In the genomic region with DNA sequence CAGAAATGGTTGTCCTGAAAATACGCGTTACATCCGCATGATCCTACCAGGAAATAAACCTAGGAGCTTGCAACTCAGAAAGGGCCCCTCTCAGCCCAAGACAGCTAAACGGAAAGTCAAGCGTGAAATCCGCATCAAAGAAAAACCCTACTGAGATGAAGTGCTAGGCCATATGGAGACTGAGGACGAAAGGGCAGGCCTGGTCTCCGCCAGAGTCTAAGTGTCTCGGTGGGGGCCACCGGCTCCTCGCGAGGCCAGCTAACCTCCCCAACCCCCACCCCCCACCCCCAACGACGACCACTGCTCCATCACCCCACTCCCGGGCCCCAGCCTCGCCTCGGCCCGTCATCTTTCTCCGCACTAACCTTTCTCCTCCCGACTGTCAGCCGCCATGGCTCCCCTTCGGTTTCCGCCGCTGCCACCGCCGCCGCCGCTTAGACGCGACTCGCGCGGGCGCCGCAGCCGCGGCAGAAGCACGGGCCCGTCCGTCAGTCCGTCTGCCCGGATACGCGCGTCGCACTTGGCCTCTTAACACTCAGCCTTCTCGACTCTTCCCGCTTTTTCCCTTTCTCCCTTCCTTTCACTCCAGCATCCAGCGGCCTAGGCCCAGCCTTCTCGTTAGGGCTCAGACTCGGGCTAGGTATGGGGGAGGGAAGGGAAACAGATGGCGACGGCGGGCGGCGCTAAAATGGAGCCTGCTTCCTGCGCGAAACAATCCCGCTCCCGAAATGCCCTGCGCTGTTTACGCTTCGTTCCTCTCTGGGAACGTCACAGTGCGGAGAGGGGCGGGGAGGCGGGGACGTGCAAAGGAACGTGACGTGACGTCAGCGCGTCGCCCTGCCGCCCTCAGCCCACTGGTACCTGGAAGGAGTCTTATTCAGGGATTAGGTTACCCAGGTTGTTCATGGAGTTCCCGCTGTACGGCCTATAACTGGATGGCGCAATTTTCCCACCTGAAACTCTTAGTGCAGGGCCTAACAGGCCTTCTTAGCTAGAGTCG, we compare ENCODE assay signal across 1 cellular context.
TF ChIP-seq lines count a peak whose summit lies in the region.

TSS of gene YTHDC1 (minus strand) at position 730 of the 1,000 bp plus-strand sequence. CDS start at position 393, 337 bp downstream.

TF ChIP-seq in SK-N-SH, 30 proteins besides CTCF, POLR2A, EP300 and RAD21 (continued from another document):
- TF ChIP-seq, protein P1, sequence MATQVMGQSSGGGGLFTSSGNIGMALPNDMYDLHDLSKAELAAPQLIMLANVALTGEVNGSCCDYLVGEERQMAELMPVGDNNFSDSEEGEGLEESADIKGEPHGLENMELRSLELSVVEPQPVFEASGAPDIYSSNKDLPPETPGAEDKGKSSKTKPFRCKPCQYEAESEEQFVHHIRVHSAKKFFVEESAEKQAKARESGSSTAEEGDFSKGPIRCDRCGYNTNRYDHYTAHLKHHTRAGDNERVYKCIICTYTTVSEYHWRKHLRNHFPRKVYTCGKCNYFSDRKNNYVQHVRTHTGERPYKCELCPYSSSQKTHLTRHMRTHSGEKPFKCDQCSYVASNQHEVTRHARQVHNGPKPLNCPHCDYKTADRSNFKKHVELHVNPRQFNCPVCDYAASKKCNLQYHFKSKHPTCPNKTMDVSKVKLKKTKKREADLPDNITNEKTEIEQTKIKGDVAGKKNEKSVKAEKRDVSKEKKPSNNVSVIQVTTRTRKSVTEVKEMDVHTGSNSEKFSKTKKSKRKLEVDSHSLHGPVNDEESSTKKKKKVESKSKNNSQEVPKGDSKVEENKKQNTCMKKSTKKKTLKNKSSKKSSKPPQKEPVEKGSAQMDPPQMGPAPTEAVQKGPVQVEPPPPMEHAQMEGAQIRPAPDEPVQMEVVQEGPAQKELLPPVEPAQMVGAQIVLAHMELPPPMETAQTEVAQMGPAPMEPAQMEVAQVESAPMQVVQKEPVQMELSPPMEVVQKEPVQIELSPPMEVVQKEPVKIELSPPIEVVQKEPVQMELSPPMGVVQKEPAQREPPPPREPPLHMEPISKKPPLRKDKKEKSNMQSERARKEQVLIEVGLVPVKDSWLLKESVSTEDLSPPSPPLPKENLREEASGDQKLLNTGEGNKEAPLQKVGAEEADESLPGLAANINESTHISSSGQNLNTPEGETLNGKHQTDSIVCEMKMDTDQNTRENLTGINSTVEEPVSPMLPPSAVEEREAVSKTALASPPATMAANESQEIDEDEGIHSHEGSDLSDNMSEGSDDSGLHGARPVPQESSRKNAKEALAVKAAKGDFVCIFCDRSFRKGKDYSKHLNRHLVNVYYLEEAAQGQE (IDR thresholded peaks at IDR 0.05; ENCODE audit: low read depth, low read length), result no peak
- TF ChIP-seq FOXJ3 (CRISPR knock-in tag; IDR thresholded peaks at IDR 0.05) (peak; percentile 100), MXI1 (IDR thresholded peaks at IDR 0.05; ENCODE audit: low read depth, low read length) (peak; percentile 78; the same call in 1 of the 2 replicates)
